2 cellular contexts compared by ENCODE assay signal in the genomic region with DNA sequence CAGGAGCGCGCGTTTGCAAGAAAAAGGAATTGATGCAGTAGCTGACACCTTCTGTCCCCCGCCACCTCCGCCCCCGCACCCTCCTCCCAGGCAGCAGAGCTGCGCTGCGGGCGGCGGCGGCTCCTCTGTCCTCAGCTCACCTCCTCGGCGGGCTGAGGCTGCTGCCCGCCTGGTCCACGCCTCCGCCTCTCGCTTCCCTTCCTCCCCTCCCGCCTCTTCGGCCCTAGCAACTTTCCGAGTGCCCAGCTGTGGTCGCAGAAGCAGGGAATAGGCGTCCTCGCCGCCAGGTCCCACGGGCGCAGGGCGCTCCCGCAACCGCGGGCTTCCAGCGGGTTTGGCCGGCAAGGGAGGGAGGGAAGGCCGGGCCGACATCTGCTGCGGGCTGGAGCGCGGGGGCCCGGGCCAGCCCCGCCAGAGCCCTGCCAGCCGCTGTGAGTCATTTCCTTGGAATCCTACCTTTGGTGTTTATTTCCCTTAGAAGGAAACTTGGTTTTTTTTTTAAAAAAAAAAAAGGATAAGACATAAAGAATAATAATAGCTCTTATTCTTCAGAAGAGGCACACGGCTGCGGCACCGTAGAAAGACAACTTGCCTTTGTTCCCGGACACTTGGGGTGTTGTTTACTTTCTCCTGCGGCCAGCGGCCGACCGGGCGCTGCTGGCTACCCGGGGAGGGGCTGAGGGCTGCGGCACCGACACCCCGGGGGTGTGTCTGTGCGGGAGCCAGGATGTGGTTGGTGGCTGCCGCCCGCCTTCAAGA.
A peak's percentile ranks its signal among the peaks of the same experiment; 100 is the strongest.
TF ChIP-seq lines count a peak whose summit lies in the region.

No MANE protein-coding gene starts in this region.

TF ChIP-seq in HCT116, 20 proteins besides CTCF, POLR2A, EP300 and RAD21:
- TF ChIP-seq ZNF274 (IDR thresholded peaks at IDR 0.05; ENCODE audit: low read depth, low read length) (no peak), SIN3A (IDR thresholded peaks at IDR 0.05; ENCODE audit: low read depth) (no peak), SRF (IDR thresholded peaks at IDR 0.05; ENCODE audit: low read depth) (peak; percentile 62), MAX (IDR thresholded peaks at IDR 0.05) (no peak), EGR1 (IDR thresholded peaks at IDR 0.05; ENCODE audit: low read depth) (peak; percentile 77), EZH2 (IDR thresholded peaks at IDR 0.05) (0 out of 2 replicates have a peak, but pooled peaks have one; percentile 45), JUND (IDR thresholded peaks at IDR 0.05) (peak; percentile 64), CBX3 (IDR thresholded peaks at IDR 0.05; ENCODE audit: low read depth) (no peak), TCF7L2 (IDR thresholded peaks at IDR 0.05; ENCODE audit: borderline replicate concordance, extremely low read depth, insufficient read depth, insufficient read length) (peak; percentile 35), FOSL1 (IDR thresholded peaks at IDR 0.05; ENCODE audit: low read depth) (peak; percentile 65)

TF ChIP-seq in H1, 55 proteins besides CTCF, POLR2A, EP300 and RAD21 (continues in another document):
- TF ChIP-seq RXRA (IDR thresholded peaks at IDR 0.05; ENCODE audit: insufficient read depth, low read depth, low read length) = no peak
- TF ChIP-seq, protein P1, sequence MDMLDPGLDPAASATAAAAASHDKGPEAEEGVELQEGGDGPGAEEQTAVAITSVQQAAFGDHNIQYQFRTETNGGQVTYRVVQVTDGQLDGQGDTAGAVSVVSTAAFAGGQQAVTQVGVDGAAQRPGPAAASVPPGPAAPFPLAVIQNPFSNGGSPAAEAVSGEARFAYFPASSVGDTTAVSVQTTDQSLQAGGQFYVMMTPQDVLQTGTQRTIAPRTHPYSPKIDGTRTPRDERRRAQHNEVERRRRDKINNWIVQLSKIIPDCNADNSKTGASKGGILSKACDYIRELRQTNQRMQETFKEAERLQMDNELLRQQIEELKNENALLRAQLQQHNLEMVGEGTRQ (IDR thresholded peaks at IDR 0.05; ENCODE audit: low read length) = no peak
- TF ChIP-seq, protein P2, sequence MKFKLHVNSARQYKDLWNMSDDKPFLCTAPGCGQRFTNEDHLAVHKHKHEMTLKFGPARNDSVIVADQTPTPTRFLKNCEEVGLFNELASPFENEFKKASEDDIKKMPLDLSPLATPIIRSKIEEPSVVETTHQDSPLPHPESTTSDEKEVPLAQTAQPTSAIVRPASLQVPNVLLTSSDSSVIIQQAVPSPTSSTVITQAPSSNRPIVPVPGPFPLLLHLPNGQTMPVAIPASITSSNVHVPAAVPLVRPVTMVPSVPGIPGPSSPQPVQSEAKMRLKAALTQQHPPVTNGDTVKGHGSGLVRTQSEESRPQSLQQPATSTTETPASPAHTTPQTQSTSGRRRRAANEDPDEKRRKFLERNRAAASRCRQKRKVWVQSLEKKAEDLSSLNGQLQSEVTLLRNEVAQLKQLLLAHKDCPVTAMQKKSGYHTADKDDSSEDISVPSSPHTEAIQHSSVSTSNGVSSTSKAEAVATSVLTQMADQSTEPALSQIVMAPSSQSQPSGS (IDR thresholded peaks at IDR 0.05; ENCODE audit: low read length) = no peak
- TF ChIP-seq BACH1 (IDR thresholded peaks at IDR 0.05; ENCODE audit: low read length) = no peak
- TF ChIP-seq SIX5 (IDR thresholded peaks at IDR 0.05; ENCODE audit: low read depth, low read length) = no peak
- no peak for TF ChIP-seq ZNF274 (IDR thresholded peaks at IDR 0.05; ENCODE audit: borderline replicate concordance, extremely low read depth, low read length)
- TF ChIP-seq POU5F1 (IDR thresholded peaks at IDR 0.05; ENCODE audit: low read depth, low read length) = no peak
- no peak for TF ChIP-seq CREB1 (IDR thresholded peaks at IDR 0.05)
- TF ChIP-seq NRF1 (IDR thresholded peaks at IDR 0.05; ENCODE audit: low read depth, low read length) = no peak
- no peak for TF ChIP-seq CEBPB (IDR thresholded peaks at IDR 0.05; ENCODE audit: low read depth, low read length)
- 0 out of 4 replicates have a peak, but pooled peaks have one; percentile 5 to 20 for TF ChIP-seq HDAC2 (IDR thresholded peaks at IDR 0.05; ENCODE audit: borderline replicate concordance in 1 of 2, low read depth in 2 of 2, low read length in 2 of 2)
- TF ChIP-seq SUZ12 (IDR thresholded peaks at IDR 0.05; ENCODE audit: low read length) = peak; percentile 58
- TF ChIP-seq ATF3 (IDR thresholded peaks at IDR 0.05; ENCODE audit: insufficient read depth, low read depth, low read length) = no peak
- no peak for TF ChIP-seq RBBP5 (IDR thresholded peaks at IDR 0.05; ENCODE audit: borderline replicate concordance, low read depth, low read length)
- no peak for TF ChIP-seq TBP (IDR thresholded peaks at IDR 0.05; ENCODE audit: low read depth, low read length)
- TF ChIP-seq KDM5A (IDR thresholded peaks at IDR 0.05; ENCODE audit: low read length) = no peak
- no peak for TF ChIP-seq CTBP2 (IDR thresholded peaks at IDR 0.05; ENCODE audit: borderline replicate concordance, insufficient read depth, insufficient read length, low read length)
- no peak for TF ChIP-seq TAF1 (IDR thresholded peaks at IDR 0.05; ENCODE audit: low read depth, low read length)
- no peak for TF ChIP-seq GTF2F1 (IDR thresholded peaks at IDR 0.05; ENCODE audit: borderline replicate concordance, low read depth, low read length)
- 0 out of 2 replicates have a peak, but pooled peaks have one; percentile 39 for TF ChIP-seq JUN (IDR thresholded peaks at IDR 0.05; ENCODE audit: low read depth, low read length)
- no peak for TF ChIP-seq RNF2 (IDR thresholded peaks at IDR 0.05; ENCODE audit: borderline replicate concordance, low read depth, low read length, missing control alignments, poor library complexity, severe bottlenecking)
- no peak for TF ChIP-seq SP2 (IDR thresholded peaks at IDR 0.05; ENCODE audit: low read length)
- no peak for TF ChIP-seq CHD7 (IDR thresholded peaks at IDR 0.05; ENCODE audit: insufficient replicate concordance, low read length)
- TF ChIP-seq MAFK (IDR thresholded peaks at IDR 0.05; ENCODE audit: low read depth, low read length) = no peak
- TF ChIP-seq KDM1A (IDR thresholded peaks at IDR 0.05; ENCODE audit: borderline replicate concordance, low read length) = no peak
- no peak for TF ChIP-seq CHD1 (IDR thresholded peaks at IDR 0.05; ENCODE audit: low read depth, low read length)
- TF ChIP-seq SP1 (IDR thresholded peaks at IDR 0.05; ENCODE audit: low read depth, low read length) = no peak
- no peak for TF ChIP-seq POLR2AphosphoS5 (IDR thresholded peaks at IDR 0.05; ENCODE audit: low read depth, low read length)
- TF ChIP-seq EGR1 (IDR thresholded peaks at IDR 0.05; ENCODE audit: borderline replicate concordance, low read depth, low read length) = peak; percentile 78
- no peak for TF ChIP-seq ASH2L (IDR thresholded peaks at IDR 0.05; ENCODE audit: low read length)
- no peak for TF ChIP-seq TCF12 (IDR thresholded peaks at IDR 0.05; ENCODE audit: low read depth, low read length)
- TF ChIP-seq TEAD4 (IDR thresholded peaks at IDR 0.05; ENCODE audit: low read depth, low read length) = peak; percentile 9; the same call in 1 of the 2 replicates
- no peak for TF ChIP-seq HDAC6 (IDR thresholded peaks at IDR 0.05; ENCODE audit: low read depth, low read length)
- TF ChIP-seq SIRT6 (IDR thresholded peaks at IDR 0.05; ENCODE audit: low read length) = no peak
- TF ChIP-seq BRCA1 (IDR thresholded peaks at IDR 0.05; ENCODE audit: low read depth, low read length) = no peak
- TF ChIP-seq JUND (IDR thresholded peaks at IDR 0.05; ENCODE audit: low read length) = peak; percentile 83
- no peak for TF ChIP-seq PHF8 (conservative IDR thresholded peaks at IDR 0.05; ENCODE audit: low read depth, low read length)
- peak; percentile 33 for TF ChIP-seq KDM4A (IDR thresholded peaks at IDR 0.05; ENCODE audit: low read depth, low read length, severe bottlenecking)
- no peak for TF ChIP-seq RFX5 (IDR thresholded peaks at IDR 0.05; ENCODE audit: borderline replicate concordance, low read depth, low read length)
- TF ChIP-seq TAF7 (optimal IDR thresholded peaks at IDR 0.05; ENCODE audit: borderline replicate concordance, low read depth, low read length) = no peak
- no peak for TF ChIP-seq FOSL1 (IDR thresholded peaks at IDR 0.05; ENCODE audit: insufficient read depth, low read depth, low read length)
- TF ChIP-seq, protein P3, sequence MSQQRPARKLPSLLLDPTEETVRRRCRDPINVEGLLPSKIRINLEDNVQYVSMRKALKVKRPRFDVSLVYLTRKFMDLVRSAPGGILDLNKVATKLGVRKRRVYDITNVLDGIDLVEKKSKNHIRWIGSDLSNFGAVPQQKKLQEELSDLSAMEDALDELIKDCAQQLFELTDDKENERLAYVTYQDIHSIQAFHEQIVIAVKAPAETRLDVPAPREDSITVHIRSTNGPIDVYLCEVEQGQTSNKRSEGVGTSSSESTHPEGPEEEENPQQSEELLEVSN (IDR thresholded peaks at IDR 0.05) = peak; percentile 16; the same call in 1 of the 2 replicates
- TF ChIP-seq SAP30 (IDR thresholded peaks at IDR 0.05; ENCODE audit: insufficient read depth, insufficient replicate concordance, low read length) = no peak
- no peak for TF ChIP-seq SP4 (IDR thresholded peaks at IDR 0.05; ENCODE audit: low read length)
- no peak for TF ChIP-seq CHD2 (IDR thresholded peaks at IDR 0.05; ENCODE audit: low read length)
- no peak for TF ChIP-seq MAX (IDR thresholded peaks at IDR 0.05)
- TF ChIP-seq BCL11A (IDR thresholded peaks at IDR 0.05; ENCODE audit: low read depth in 2 of 2, low read length in 2 of 2) = no peak
- TF ChIP-seq YY1 (IDR thresholded peaks at IDR 0.05; ENCODE audit: low read depth, low read length) = no peak
- no peak for TF ChIP-seq CBX5 (IDR thresholded peaks at IDR 0.05; ENCODE audit: low read depth, low read length)
- peak in 1 of 2 experiments; percentile 66; a peak in 1 of 4 replicates for TF ChIP-seq SIN3A (conservative IDR thresholded peaks at IDR 0.05 in 1 of 2, IDR thresholded peaks at IDR 0.05 in 1 of 2; ENCODE audit: low read depth in 1 of 2, low read length in 2 of 2)
- TF ChIP-seq GABPA (IDR thresholded peaks at IDR 0.05; ENCODE audit: borderline replicate concordance, insufficient read depth, low read length) = no peak
